Comparison of ENCODE assay signal across 1 cellular context in the genomic region with DNA sequence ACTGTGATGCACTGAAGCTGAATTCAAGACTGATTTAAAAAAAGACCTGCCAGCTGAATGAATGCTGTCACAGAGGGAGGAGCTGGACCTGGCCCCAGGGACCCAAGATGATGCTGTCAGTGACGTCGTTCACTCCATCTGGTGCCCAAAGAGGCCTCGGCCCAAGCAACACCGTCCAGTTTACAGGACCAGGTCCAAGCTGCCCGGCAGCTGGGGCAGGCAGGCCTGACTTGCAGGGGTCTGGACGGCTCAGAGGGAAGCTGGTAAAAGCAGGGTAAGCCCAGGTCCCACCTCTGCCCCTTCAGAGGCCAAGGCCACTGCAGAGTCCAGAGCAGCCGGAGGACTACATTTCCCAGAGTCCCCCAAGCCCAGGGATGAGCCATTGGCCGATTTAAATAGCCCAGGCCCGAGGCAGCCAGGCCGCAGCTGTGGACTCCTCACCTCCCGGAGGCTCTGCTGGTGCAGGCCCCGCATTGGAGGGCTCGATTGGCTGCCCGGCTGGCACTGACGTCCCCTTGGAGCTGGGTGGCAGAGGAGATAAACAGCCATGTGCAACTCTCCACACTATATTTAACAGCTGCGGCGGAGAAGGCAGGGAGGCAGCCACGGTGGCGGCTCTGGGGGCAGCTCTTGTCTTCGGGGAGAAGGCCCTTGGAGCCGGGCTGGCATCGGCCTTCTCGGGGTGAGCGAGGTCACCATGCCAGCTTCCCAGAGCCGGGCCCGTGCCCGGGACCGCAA.
TF ChIP-seq lines count a peak whose summit lies in the region.

A gene (plus strand): TSS at position 423 of the 738 bp plus-strand sequence. CDS start 275 bp downstream, at position 698.

TF ChIP-seq in H1, 55 proteins besides CTCF, POLR2A, EP300 and RAD21 (continued from another document):
- TF ChIP-seq, protein P1, sequence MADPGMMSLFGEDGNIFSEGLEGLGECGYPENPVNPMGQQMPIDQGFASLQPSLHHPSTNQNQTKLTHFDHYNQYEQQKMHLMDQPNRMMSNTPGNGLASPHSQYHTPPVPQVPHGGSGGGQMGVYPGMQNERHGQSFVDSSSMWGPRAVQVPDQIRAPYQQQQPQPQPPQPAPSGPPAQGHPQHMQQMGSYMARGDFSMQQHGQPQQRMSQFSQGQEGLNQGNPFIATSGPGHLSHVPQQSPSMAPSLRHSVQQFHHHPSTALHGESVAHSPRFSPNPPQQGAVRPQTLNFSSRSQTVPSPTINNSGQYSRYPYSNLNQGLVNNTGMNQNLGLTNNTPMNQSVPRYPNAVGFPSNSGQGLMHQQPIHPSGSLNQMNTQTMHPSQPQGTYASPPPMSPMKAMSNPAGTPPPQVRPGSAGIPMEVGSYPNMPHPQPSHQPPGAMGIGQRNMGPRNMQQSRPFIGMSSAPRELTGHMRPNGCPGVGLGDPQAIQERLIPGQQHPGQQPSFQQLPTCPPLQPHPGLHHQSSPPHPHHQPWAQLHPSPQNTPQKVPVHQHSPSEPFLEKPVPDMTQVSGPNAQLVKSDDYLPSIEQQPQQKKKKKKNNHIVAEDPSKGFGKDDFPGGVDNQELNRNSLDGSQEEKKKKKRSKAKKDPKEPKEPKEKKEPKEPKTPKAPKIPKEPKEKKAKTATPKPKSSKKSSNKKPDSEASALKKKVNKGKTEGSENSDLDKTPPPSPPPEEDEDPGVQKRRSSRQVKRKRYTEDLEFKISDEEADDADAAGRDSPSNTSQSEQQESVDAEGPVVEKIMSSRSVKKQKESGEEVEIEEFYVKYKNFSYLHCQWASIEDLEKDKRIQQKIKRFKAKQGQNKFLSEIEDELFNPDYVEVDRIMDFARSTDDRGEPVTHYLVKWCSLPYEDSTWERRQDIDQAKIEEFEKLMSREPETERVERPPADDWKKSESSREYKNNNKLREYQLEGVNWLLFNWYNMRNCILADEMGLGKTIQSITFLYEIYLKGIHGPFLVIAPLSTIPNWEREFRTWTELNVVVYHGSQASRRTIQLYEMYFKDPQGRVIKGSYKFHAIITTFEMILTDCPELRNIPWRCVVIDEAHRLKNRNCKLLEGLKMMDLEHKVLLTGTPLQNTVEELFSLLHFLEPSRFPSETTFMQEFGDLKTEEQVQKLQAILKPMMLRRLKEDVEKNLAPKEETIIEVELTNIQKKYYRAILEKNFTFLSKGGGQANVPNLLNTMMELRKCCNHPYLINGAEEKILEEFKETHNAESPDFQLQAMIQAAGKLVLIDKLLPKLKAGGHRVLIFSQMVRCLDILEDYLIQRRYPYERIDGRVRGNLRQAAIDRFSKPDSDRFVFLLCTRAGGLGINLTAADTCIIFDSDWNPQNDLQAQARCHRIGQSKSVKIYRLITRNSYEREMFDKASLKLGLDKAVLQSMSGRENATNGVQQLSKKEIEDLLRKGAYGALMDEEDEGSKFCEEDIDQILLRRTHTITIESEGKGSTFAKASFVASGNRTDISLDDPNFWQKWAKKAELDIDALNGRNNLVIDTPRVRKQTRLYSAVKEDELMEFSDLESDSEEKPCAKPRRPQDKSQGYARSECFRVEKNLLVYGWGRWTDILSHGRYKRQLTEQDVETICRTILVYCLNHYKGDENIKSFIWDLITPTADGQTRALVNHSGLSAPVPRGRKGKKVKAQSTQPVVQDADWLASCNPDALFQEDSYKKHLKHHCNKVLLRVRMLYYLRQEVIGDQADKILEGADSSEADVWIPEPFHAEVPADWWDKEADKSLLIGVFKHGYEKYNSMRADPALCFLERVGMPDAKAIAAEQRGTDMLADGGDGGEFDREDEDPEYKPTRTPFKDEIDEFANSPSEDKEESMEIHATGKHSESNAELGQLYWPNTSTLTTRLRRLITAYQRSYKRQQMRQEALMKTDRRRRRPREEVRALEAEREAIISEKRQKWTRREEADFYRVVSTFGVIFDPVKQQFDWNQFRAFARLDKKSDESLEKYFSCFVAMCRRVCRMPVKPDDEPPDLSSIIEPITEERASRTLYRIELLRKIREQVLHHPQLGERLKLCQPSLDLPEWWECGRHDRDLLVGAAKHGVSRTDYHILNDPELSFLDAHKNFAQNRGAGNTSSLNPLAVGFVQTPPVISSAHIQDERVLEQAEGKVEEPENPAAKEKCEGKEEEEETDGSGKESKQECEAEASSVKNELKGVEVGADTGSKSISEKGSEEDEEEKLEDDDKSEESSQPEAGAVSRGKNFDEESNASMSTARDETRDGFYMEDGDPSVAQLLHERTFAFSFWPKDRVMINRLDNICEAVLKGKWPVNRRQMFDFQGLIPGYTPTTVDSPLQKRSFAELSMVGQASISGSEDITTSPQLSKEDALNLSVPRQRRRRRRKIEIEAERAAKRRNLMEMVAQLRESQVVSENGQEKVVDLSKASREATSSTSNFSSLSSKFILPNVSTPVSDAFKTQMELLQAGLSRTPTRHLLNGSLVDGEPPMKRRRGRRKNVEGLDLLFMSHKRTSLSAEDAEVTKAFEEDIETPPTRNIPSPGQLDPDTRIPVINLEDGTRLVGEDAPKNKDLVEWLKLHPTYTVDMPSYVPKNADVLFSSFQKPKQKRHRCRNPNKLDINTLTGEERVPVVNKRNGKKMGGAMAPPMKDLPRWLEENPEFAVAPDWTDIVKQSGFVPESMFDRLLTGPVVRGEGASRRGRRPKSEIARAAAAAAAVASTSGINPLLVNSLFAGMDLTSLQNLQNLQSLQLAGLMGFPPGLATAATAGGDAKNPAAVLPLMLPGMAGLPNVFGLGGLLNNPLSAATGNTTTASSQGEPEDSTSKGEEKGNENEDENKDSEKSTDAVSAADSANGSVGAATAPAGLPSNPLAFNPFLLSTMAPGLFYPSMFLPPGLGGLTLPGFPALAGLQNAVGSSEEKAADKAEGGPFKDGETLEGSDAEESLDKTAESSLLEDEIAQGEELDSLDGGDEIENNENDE (IDR thresholded peaks at IDR 0.05; ENCODE audit: insufficient replicate concordance, low read length): no peak
- TF ChIP-seq KDM1A (IDR thresholded peaks at IDR 0.05; ENCODE audit: borderline replicate concordance, low read length) (no peak), HDAC6 (IDR thresholded peaks at IDR 0.05; ENCODE audit: low read depth, low read length) (no peak), YY1 (IDR thresholded peaks at IDR 0.05; ENCODE audit: low read depth, low read length) (0 out of 2 replicates have a peak, but pooled peaks have one; percentile 43), ASH2L (IDR thresholded peaks at IDR 0.05; ENCODE audit: low read length) (no peak), NANOG (IDR thresholded peaks at IDR 0.05; ENCODE audit: insufficient read depth, low read depth, low read length, poor library complexity, severe bottlenecking) (no peak)
- TF ChIP-seq, protein P2, sequence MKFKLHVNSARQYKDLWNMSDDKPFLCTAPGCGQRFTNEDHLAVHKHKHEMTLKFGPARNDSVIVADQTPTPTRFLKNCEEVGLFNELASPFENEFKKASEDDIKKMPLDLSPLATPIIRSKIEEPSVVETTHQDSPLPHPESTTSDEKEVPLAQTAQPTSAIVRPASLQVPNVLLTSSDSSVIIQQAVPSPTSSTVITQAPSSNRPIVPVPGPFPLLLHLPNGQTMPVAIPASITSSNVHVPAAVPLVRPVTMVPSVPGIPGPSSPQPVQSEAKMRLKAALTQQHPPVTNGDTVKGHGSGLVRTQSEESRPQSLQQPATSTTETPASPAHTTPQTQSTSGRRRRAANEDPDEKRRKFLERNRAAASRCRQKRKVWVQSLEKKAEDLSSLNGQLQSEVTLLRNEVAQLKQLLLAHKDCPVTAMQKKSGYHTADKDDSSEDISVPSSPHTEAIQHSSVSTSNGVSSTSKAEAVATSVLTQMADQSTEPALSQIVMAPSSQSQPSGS (IDR thresholded peaks at IDR 0.05; ENCODE audit: low read length): 0 out of 2 replicates have a peak, but pooled peaks have one; percentile 38
